ENCODE assay signal across 8 cellular contexts in the genomic region with DNA sequence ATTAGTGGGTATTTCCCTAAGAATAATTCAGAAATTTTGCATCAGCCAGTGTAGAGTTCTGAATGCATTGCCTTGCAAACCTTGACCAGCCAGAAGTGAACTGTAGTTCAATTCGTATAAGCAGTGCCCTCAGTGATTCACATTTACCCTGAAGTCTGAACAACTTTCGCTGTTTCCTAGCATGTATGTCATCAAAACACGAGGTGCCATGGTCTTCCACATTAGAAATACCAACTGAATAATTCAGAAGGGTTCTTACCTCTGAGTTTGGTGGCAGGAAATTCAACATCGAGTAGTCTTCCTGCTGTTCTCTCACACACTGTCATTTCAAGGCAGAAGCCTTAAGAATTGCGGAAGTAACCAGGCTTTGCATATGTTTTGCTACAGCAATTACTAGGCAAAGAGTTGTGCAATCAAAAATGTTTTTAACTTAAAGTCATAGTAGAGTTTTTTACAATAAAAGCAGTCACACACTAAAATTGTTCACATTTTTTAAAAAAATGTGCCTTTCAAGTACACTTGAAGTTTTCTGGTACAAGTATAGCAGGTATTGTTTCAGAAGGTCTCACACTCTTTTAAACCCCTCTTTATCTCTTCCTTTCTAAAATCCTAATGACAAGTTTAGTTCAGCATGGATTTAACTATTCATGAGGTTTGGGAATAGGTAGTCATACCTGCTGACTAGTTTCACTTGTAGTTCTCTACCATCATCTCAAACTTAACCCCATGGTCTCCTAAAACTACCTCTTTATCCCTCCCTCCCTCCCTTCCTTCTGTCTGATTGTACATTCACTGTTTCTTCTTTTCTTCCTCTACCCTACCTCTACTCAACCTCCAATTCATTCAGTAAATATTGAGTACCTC.
DNase-seq lines count a peak whose midpoint lies in the region; ATAC-seq lines count a peak whose summit lies in the region.

No MANE protein-coding gene starts in this region.

- ATAC-seq in GM19372 (IDR thresholded peaks at IDR 0.05; ENCODE audit: low read depth, unreplicated experiment) (peak; percentile 98), HG03354 (IDR thresholded peaks at IDR 0.05; ENCODE audit: poor library complexity, severe bottlenecking, unreplicated experiment) (peak; percentile 99)

- no peaks in the 10 kb centered on the region for H3K9me3 Mint-ChIP-seq in activated naive CD8-positive, alpha-beta T cell treated with anti-CD3 and anti-CD28 coated beads for 36 hours

- peaks cover 16% of the 10 kb centered on the region for H3K4me1 Mint-ChIP-seq in activated naive CD8-positive, alpha-beta T cell treated with anti-CD3 and anti-CD28 coated beads for 36 hours

- peak overlapping the region; percentile 25 for H3K4me3 Mint-ChIP-seq in activated naive CD8-positive, alpha-beta T cell treated with anti-CD3 and anti-CD28 coated beads for 36 hours

- DNase-seq in EH (ENCODE audit: low read depth) (peak; percentile 35), pons (ENCODE audit: low spot score) (peak; percentile 27), NCI-H1436 treated with DMSO at 0.1 percent for 48 hours (lab: John Stamatoyannopoulos, UW) (no peak), HuH-7.5 (ENCODE audit: low spot score) (no peak)
- peak; percentile 2 for DNase-seq in activated naive CD8-positive, alpha-beta T cell treated with anti-CD3 and anti-CD28 coated beads for 36 hours
- DNase-seq in activated CD8-positive, alpha-beta memory T cell treated with anti-CD3 and anti-CD28 coated beads for 24 hours: no peak

- H3K36me3 Mint-ChIP-seq in activated naive CD8-positive, alpha-beta T cell treated with anti-CD3 and anti-CD28 coated beads for 36 hours: peaks cover 21% of the 10 kb centered on the region

- no peaks in the 10 kb centered on the region for H3K27me3 Mint-ChIP-seq in activated naive CD8-positive, alpha-beta T cell treated with anti-CD3 and anti-CD28 coated beads for 36 hours

- H3K27ac Mint-ChIP-seq in activated naive CD8-positive, alpha-beta T cell treated with anti-CD3 and anti-CD28 coated beads for 36 hours: peak overlapping the region; percentile 87

Comparison
In these comparisons a context has a peak if more than half of its experiments do, and no peak if none do; other contexts are left out.
1. DNase-seq: peak in EH (single experiment), activated naive CD8-positive, alpha-beta T cell treated with anti-CD3 and anti-CD28 coated beads for 36 hours (single experiment) and pons (single experiment); none in NCI-H1436 treated with DMSO at 0.1 percent for 48 hours (single experiment), activated CD8-positive, alpha-beta memory T cell treated with anti-CD3 and anti-CD28 coated beads for 24 hours (single experiment) and HuH-7.5 (single experiment).